Comparison of ENCODE assay signal across 9 cellular contexts in the genomic region with DNA sequence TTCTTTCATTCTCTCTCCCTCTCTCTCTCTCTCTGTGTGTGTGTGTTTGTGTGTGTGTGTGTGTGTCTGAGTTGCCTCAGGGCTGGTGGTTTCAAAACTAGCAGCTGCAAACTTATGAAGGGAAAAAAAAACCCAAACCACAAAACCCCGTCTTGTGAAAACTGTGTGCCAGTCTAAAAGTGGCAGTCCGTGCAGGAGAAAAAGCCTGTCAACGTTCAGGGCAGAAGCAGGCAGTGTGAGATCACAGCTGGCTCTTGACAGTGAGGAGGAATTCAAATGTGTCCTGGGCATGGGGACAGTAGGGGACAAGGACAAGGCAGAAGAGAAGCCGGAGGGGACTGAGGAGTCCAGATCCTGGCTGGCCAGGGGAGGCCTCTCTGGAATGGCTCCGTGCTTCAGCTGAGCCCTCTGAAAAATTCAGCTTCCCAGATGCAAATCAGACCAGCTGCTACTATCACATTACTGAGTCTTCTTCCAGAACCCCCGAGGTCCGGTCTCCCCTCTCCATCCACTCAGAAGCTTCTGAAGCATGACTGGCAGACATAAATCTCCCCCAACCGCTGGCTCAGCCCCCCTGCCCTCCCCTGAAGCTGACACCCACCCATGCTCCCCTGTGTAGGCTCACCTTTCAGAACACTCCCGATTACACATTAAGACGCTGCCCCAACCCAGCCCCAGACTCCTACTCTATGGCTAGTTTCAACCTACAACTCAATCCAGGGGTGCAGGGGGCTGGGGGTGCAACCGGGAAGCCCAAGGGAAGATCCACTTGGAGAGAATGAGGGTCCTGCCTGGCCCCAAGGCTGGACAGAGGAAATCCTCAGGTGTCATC. TPM values are rescaled to one million over a fixed set of nuclear protein-coding genes. Genes with fewer than 3 reads are reported as not detected.
DNase-seq lines count a peak whose midpoint lies in the region; ATAC-seq, FAIRE-seq and TF ChIP-seq lines count a peak whose summit lies in the region.
"Had no signal": no experiment of that assay in that cellular context is flagged by ENCODE, and none has a peak within 500 bp of the region (broad histone marks: within the 10 kb centered on the region; RNA-seq: fewer than 3 reads in every experiment).

No MANE protein-coding gene starts in this region.

- H3K9me3 ChIP-seq in Caco-2: no peaks in the 10 kb centered on the region
- H3K9me3 ChIP-seq: thoracic aorta had no signal

- H3K27me3 ChIP-seq in Caco-2 (replicated peaks; ENCODE audit: control insufficient read depth, insufficient read depth, low read length): no peaks in the 10 kb centered on the region; the same call in 1 of the 2 replicates

- no peak for FAIRE-seq in D721Med (lab: Jason Lieb, UNC)

- no peaks in the 10 kb centered on the region for H3K36me3 ChIP-seq in Caco-2 (ENCODE audit: control insufficient read depth, insufficient read depth, low read length)
- H3K36me3 ChIP-seq: thoracic aorta had no signal

- no peaks in the 10 kb centered on the region for H3K27me3 Mint-ChIP-seq in activated CD4-positive, alpha-beta T cell treated with anti-CD3 and anti-CD28 coated beads, Interleukin-2, amount 10 ng/mL, durations not matched to agents 24 days and 14 days
- peaks cover 22% of the 10 kb centered on the region for H3K27me3 Mint-ChIP-seq in Caco-2 (ENCODE audit: insufficient read depth, unreplicated experiment)

- no peaks in the 10 kb centered on the region for H3K4me1 ChIP-seq in Caco-2

- no peaks in the 10 kb centered on the region for H3K9me3 Mint-ChIP-seq in activated CD4-positive, alpha-beta T cell treated with anti-CD3 and anti-CD28 coated beads, Interleukin-2, amount 10 ng/mL, durations not matched to agents 24 days and 14 days
- no peaks in the 10 kb centered on the region for H3K9me3 Mint-ChIP-seq in Caco-2 (ENCODE audit: unreplicated experiment)

- H3K4me1 Mint-ChIP-seq in activated CD4-positive, alpha-beta T cell treated with anti-CD3 and anti-CD28 coated beads, Interleukin-2, amount 10 ng/mL, durations not matched to agents 24 days and 14 days: peaks cover 90% of the 10 kb centered on the region
- no peaks in the 10 kb centered on the region for H3K4me1 Mint-ChIP-seq in Caco-2 (ENCODE audit: low read depth, unreplicated experiment)

- CTCF ChIA-PET in Caco-2 (lab: Charles Lee): no interaction called here

- POLR2A ChIA-PET in Caco-2 (lab: Charles Lee): no interaction called here

- no TSS peak for BruUV-seq in Caco-2 (replicated peaks; lab: Mats Ljungman, UMichigan)

- peak; percentile 32 for DNase-seq in Ammon's horn (ENCODE audit: low spot score)
- peak; percentile 88 for DNase-seq in activated CD4-positive, alpha-beta T cell treated with anti-CD3 and anti-CD28 coated beads, Interleukin-2, amount 10 ng/mL, durations not matched to agents 24 days and 14 days
- DNase-seq in germinal center (ENCODE audit: low spot score): peak; percentile 64
- peak; percentile 28 to 88 (median 70) for DNase-seq in stimulated activated naive CD4-positive, alpha-beta T cell (lab: John Stamatoyannopoulos, UW)
- DNase-seq in Caco-2: no peak
- DNase-seq in D721Med (ENCODE audit: insufficient read length, low spot score): no peak

- peak overlapping the region; percentile 83 for H3K4me3 Mint-ChIP-seq in activated CD4-positive, alpha-beta T cell treated with anti-CD3 and anti-CD28 coated beads, Interleukin-2, amount 10 ng/mL, durations not matched to agents 24 days and 14 days
- no peak overlapping the region for H3K4me3 Mint-ChIP-seq in Caco-2 (ENCODE audit: unreplicated experiment)

- H3K27ac Mint-ChIP-seq in activated CD4-positive, alpha-beta T cell treated with anti-CD3 and anti-CD28 coated beads, Interleukin-2, amount 10 ng/mL, durations not matched to agents 24 days and 14 days: peak overlapping the region; percentile 83
- H3K27ac Mint-ChIP-seq in Caco-2 (ENCODE audit: unreplicated experiment): no peak overlapping the region

- H3K36me3 Mint-ChIP-seq in activated CD4-positive, alpha-beta T cell treated with anti-CD3 and anti-CD28 coated beads, Interleukin-2, amount 10 ng/mL, durations not matched to agents 24 days and 14 days (ENCODE audit: low read depth): peaks cover 21% of the 10 kb centered on the region
- no peaks in the 10 kb centered on the region for H3K36me3 Mint-ChIP-seq in Caco-2 (ENCODE audit: insufficient read depth, unreplicated experiment)

- TF ChIP-seq CTCF in Caco-2 (IDR thresholded peaks at IDR 0.05; ENCODE audit: insufficient read depth in 1 of 2, low read depth in 1 of 2, low read length in 1 of 2, severe bottlenecking in 1 of 2, unreplicated experiment in 1 of 2): no peak
- TF ChIP-seq CTCF in D721Med (IDR thresholded peaks at IDR 0.05; ENCODE audit: insufficient read depth, missing control alignments): no peak

- H3K4me3 ChIP-seq in Caco-2 (ENCODE audit: low read depth, low read length): no peak overlapping the region
- H3K4me3 ChIP-seq: thoracic aorta had no signal

- ATAC-seq in GM19397 (IDR thresholded peaks at IDR 0.05; ENCODE audit: unreplicated experiment) (peak; percentile 44), HG03460 (IDR thresholded peaks at IDR 0.05; ENCODE audit: unreplicated experiment) (peak; percentile 48)

- intact Hi-C loops in activated CD4-positive, alpha-beta T cell treated with anti-CD3 and anti-CD28 coated beads, Interleukin-2, amount 10 ng/mL, durations not matched to agents 24 days and 14 days (cut with micrococcal nuclease): loop anchor here (1.0 kb wide), 2 partner anchors 7 to 9 kb away; no protein-coding TSS in a partner anchor
- intact Hi-C loops in Caco-2 (cut with micrococcal nuclease; ENCODE audit: unreplicated experiment): no loop called here

RNA-seq across cellular contexts. Expression of a gene that starts 32.0 kb away (rescaled TPM):
- 35.3 and 36.5 TPM in 2 replicates for total RNA-seq in activated CD4-positive, alpha-beta T cell treated with anti-CD3 and anti-CD28 coated beads, Interleukin-2, amount 10 ng/mL, durations not matched to agents 24 days and 14 days
- total RNA-seq in Caco-2 (2022): not detected in 2 replicates

Comparison
In these comparisons a context has a peak if more than half of its experiments do, and no peak if none do; other contexts are left out.
1. DNase-seq: peak in Ammon's horn (single experiment), activated CD4-positive, alpha-beta T cell treated with anti-CD3 and anti-CD28 coated beads, Interleukin-2, amount 10 ng/mL, durations not matched to agents 24 days and 14 days (single experiment), germinal center (single experiment) and stimulated activated naive CD4-positive, alpha-beta T cell (6 of 6); none in Caco-2 (0 of 2) and D721Med (single experiment).
2. RNA of a gene that starts 32.0 kb away (total RNA-seq): 35.3 to 36.5 TPM in activated CD4-positive, alpha-beta T cell treated with anti-CD3 and anti-CD28 coated beads, Interleukin-2, amount 10 ng/mL, durations not matched to agents 24 days and 14 days; not detected in Caco-2; every median in the first group is over 10 times any median in the second.